1 cellular context compared by ENCODE assay signal in genomic region chr2:174633621-174633927, GRCh38.
TF ChIP-seq lines count a peak whose summit lies in the region.

No MANE protein-coding gene starts in this region.

TF ChIP-seq in GM23338, 12 proteins besides CTCF, POLR2A, EP300 and RAD21 (continued from another document):
- TF ChIP-seq, protein P1, sequence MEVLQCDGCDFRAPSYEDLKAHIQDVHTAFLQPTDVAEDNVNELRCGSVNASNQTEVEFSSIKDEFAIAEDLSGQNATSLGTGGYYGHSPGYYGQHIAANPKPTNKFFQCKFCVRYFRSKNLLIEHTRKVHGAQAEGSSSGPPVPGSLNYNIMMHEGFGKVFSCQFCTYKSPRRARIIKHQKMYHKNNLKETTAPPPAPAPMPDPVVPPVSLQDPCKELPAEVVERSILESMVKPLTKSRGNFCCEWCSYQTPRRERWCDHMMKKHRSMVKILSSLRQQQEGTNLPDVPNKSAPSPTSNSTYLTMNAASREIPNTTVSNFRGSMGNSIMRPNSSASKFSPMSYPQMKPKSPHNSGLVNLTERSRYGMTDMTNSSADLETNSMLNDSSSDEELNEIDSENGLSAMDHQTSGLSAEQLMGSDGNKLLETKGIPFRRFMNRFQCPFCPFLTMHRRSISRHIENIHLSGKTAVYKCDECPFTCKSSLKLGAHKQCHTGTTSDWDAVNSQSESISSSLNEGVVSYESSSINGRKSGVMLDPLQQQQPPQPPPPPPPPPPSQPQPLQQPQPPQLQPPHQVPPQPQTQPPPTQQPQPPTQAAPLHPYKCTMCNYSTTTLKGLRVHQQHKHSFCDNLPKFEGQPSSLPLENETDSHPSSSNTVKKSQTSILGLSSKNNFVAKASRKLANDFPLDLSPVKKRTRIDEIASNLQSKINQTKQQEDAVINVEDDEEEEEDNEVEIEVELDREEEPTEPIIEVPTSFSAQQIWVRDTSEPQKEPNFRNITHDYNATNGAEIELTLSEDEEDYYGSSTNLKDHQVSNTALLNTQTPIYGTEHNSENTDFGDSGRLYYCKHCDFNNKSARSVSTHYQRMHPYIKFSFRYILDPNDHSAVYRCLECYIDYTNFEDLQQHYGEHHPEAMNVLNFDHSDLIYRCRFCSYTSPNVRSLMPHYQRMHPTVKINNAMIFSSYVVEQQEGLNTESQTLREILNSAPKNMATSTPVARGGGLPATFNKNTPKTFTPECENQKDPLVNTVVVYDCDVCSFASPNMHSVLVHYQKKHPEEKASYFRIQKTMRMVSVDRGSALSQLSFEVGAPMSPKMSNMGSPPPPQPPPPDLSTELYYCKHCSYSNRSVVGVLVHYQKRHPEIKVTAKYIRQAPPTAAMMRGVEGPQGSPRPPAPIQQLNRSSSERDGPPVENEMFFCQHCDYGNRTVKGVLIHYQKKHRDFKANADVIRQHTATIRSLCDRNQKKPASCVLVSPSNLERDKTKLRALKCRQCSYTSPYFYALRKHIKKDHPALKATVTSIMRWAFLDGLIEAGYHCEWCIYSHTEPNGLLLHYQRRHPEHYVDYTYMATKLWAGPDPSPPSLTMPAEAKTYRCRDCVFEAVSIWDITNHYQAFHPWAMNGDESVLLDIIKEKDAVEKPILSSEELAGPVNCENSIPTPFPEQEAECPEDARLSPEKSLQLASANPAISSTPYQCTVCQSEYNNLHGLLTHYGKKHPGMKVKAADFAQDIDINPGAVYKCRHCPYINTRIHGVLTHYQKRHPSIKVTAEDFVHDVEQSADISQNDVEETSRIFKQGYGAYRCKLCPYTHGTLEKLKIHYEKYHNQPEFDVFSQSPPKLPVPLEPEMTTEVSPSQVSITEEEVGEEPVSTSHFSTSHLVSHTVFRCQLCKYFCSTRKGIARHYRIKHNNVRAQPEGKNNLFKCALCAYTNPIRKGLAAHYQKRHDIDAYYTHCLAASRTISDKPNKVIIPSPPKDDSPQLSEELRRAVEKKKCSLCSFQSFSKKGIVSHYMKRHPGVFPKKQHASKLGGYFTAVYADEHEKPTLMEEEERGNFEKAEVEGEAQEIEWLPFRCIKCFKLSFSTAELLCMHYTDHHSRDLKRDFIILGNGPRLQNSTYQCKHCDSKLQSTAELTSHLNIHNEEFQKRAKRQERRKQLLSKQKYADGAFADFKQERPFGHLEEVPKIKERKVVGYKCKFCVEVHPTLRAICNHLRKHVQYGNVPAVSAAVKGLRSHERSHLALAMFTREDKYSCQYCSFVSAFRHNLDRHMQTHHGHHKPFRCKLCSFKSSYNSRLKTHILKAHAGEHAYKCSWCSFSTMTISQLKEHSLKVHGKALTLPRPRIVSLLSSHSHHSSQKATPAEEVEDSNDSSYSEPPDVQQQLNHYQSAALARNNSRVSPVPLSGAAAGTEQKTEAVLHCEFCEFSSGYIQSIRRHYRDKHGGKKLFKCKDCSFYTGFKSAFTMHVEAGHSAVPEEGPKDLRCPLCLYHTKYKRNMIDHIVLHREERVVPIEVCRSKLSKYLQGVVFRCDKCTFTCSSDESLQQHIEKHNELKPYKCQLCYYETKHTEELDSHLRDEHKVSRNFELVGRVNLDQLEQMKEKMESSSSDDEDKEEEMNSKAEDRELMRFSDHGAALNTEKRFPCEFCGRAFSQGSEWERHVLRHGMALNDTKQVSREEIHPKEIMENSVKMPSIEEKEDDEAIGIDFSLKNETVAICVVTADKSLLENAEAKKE (CRISPR knock-in tag; IDR thresholded peaks at IDR 0.05), result no peak
- TF ChIP-seq NANOG (IDR thresholded peaks at IDR 0.05; ENCODE audit: borderline replicate concordance) (no peak), REST (IDR thresholded peaks at IDR 0.05; ENCODE audit: unreplicated experiment) (no peak), ZNF114 (CRISPR knock-in tag; IDR thresholded peaks at IDR 0.05) (no peak)
